In the genomic region with DNA sequence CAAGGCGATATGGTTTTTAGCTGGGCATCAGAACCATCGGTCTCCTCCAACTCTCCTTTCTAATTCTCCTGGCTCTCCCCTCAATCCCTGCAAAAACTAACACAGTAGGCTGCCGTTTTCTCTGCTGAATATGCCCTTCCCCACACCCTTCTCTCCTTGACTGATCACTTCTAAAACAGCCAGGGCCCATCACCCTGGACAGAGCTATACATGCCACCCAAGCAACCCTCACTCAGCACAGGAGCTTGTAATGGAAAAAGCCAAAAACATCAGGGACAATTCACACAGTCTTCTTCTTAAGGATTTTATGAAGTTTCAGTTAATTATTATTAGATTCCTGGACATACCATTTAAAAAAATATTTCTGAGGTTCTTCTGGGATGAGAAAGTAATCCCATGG, we compare ENCODE assay signal across 1 cellular context.
TF ChIP-seq lines count a peak whose summit lies in the region.

No MANE protein-coding gene starts in this region.

TF ChIP-seq in HepG2, 621 proteins besides CTCF, POLR2A, EP300 and RAD21 (continued from another document):
- TF ChIP-seq, protein P1, sequence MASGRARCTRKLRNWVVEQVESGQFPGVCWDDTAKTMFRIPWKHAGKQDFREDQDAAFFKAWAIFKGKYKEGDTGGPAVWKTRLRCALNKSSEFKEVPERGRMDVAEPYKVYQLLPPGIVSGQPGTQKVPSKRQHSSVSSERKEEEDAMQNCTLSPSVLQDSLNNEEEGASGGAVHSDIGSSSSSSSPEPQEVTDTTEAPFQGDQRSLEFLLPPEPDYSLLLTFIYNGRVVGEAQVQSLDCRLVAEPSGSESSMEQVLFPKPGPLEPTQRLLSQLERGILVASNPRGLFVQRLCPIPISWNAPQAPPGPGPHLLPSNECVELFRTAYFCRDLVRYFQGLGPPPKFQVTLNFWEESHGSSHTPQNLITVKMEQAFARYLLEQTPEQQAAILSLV (CRISPR knock-in tag; IDR thresholded peaks at IDR 0.05; ENCODE audit: borderline replicate concordance): no peak
- TF ChIP-seq SIX4 (CRISPR knock-in tag; IDR thresholded peaks at IDR 0.05) (no peak), HNRNPK (IDR thresholded peaks at IDR 0.05; ENCODE audit: low read depth, low read length, poor library complexity, severe bottlenecking) (no peak), ZFP41 (CRISPR knock-in tag; IDR thresholded peaks at IDR 0.05; ENCODE audit: borderline replicate concordance) (no peak), ZC3H4 (CRISPR knock-in tag; IDR thresholded peaks at IDR 0.05; ENCODE audit: borderline replicate concordance) (no peak), SMC3 (IDR thresholded peaks at IDR 0.05; ENCODE audit: low read length) (no peak), ZNF558 (CRISPR knock-in tag; IDR thresholded peaks at IDR 0.05; ENCODE audit: borderline replicate concordance) (no peak), MEF2D (CRISPR knock-in tag; IDR thresholded peaks at IDR 0.05) (no peak), ZNF235 (CRISPR knock-in tag; IDR thresholded peaks at IDR 0.05; ENCODE audit: borderline replicate concordance) (no peak), GABPB1 (CRISPR knock-in tag; IDR thresholded peaks at IDR 0.05) (no peak), SATB2 (CRISPR knock-in tag; IDR thresholded peaks at IDR 0.05) (no peak), JDP2 (CRISPR knock-in tag; IDR thresholded peaks at IDR 0.05; ENCODE audit: borderline replicate concordance) (no peak)
- TF ChIP-seq, protein P2, sequence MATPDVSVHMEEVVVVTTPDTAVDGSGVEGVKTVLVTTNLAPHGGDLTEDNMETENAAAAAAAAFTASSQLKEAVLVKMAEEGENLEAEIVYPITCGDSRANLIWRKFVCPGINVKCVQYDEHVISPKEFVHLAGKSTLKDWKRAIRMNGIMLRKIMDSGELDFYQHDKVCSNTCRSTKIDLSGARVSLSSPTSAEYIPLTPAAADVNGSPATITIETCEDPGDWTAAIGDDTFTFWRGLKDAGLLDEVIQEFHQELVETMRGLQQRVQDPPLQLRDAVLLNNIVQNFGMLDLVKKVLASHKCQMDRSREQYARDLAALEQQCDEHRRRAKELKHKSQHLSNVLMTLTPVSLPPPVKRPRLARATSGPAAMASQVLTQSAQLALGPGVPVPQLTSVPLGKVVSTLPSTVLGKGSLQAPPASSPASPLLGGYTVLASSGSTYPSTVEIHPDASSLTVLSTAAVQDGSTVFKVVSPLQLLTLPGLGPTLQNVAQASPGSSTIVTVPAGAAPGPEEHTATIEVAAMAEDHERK (CRISPR knock-in tag; IDR thresholded peaks at IDR 0.05; ENCODE audit: low read depth): no peak
- TF ChIP-seq, protein P3, sequence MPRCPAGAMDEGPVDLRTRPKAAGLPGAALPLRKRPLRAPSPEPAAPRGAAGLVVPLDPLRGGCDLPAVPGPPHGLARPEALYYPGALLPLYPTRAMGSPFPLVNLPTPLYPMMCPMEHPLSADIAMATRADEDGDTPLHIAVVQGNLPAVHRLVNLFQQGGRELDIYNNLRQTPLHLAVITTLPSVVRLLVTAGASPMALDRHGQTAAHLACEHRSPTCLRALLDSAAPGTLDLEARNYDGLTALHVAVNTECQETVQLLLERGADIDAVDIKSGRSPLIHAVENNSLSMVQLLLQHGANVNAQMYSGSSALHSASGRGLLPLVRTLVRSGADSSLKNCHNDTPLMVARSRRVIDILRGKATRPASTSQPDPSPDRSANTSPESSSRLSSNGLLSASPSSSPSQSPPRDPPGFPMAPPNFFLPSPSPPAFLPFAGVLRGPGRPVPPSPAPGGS (CRISPR knock-in tag; IDR thresholded peaks at IDR 0.05): no peak
- TF ChIP-seq, protein P4, sequence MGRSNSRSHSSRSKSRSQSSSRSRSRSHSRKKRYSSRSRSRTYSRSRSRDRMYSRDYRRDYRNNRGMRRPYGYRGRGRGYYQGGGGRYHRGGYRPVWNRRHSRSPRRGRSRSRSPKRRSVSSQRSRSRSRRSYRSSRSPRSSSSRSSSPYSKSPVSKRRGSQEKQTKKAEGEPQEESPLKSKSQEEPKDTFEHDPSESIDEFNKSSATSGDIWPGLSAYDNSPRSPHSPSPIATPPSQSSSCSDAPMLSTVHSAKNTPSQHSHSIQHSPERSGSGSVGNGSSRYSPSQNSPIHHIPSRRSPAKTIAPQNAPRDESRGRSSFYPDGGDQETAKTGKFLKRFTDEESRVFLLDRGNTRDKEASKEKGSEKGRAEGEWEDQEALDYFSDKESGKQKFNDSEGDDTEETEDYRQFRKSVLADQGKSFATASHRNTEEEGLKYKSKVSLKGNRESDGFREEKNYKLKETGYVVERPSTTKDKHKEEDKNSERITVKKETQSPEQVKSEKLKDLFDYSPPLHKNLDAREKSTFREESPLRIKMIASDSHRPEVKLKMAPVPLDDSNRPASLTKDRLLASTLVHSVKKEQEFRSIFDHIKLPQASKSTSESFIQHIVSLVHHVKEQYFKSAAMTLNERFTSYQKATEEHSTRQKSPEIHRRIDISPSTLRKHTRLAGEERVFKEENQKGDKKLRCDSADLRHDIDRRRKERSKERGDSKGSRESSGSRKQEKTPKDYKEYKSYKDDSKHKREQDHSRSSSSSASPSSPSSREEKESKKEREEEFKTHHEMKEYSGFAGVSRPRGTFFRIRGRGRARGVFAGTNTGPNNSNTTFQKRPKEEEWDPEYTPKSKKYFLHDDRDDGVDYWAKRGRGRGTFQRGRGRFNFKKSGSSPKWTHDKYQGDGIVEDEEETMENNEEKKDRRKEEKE (IDR thresholded peaks at IDR 0.05): no peak
